Comparison of ENCODE assay signal across 10 cellular contexts in the genomic region with DNA sequence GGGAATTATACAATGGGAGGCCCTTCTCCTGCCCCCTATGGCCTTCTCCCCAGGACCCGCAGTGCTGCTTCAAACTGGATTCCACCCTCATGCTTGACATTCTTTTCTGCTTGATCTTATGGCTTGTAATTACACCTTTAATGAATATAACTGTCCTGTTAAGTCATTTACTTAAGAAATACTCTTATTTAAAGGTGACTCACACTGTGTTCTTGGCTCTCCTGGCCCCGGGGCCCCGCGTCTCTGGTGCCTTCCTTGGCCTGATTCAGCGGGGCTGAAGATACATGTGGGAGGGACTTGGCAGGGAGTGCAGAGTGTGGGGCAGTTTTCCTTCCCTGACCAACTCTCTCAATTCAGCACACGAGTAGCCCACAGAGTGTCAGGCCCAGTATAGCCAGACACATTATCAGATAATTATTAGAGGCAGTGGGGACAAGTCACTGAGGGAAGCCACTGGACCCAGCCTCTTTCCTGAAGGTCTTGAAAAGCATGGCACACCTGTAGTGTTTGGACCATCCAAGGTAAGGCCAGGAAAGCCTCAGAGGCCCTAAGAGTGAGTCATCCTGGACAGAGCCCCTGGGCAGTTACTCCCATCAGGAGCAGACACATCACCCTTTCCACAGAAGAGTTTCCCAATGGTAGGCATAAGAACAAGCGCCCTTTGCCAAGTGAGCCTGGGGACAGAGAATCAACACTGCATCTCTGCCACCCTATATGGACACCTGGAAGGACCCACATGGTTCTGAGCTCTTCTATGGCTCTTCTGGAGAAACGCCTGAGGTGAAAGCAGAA.
DNase-seq lines count a peak whose midpoint lies in the region; ATAC-seq, FAIRE-seq and TF ChIP-seq lines count a peak whose summit lies in the region.
"Had no signal": no experiment of that assay in that cellular context is flagged by ENCODE, and none has a peak within 500 bp of the region (broad histone marks: within the 10 kb centered on the region; RNA-seq: fewer than 3 reads in every experiment).

No MANE protein-coding gene starts in this region.

- no peaks in the 10 kb centered on the region for H3K9me3 ChIP-seq in astrocyte (ENCODE audit: insufficient read depth, low read depth, low read length)

- CTCF ChIA-PET in activated CD8-positive, alpha-beta memory T cell treated with anti-CD3 and anti-CD28 coated beads, Interleukin-2, amount 10 ng/mL, durations not matched to agents 7 days and 5 days (lab: Charles Lee): no interaction called here

- H3K36me3 Mint-ChIP-seq in astrocyte (ENCODE audit: low read depth, unreplicated experiment) (peaks cover 5% of the 10 kb centered on the region), type B pancreatic cell (peaks cover 21% of the 10 kb centered on the region)
- H3K36me3 Mint-ChIP-seq in activated CD8-positive, alpha-beta memory T cell treated with anti-CD3 and anti-CD28 coated beads, Interleukin-2, amount 10 ng/mL, durations not matched to agents 7 days and 5 days: no peaks in the 10 kb centered on the region

- no peak for FAIRE-seq in astrocyte (lab: Jason Lieb, UNC)
- FAIRE-seq: HepG2, kidney had no signal

- H3K4me3 Mint-ChIP-seq in astrocyte (ENCODE audit: unreplicated experiment): no peak overlapping the region
- H3K4me3 Mint-ChIP-seq in type B pancreatic cell: no peak overlapping the region
- no peak overlapping the region for H3K4me3 Mint-ChIP-seq in activated CD8-positive, alpha-beta memory T cell treated with anti-CD3 and anti-CD28 coated beads, Interleukin-2, amount 10 ng/mL, durations not matched to agents 7 days and 5 days

- ATAC-seq in HG03196 (IDR thresholded peaks at IDR 0.05; ENCODE audit: unreplicated experiment): no peak
- no peak for ATAC-seq in activated CD8-positive, alpha-beta memory T cell treated with anti-CD3 and anti-CD28 coated beads, Interleukin-2, amount 10 ng/mL, durations not matched to agents 7 days and 5 days
- ATAC-seq: HepG2 had no signal

- H3K4me1 Mint-ChIP-seq in astrocyte (ENCODE audit: low read depth, unreplicated experiment) (peaks cover 20% of the 10 kb centered on the region), type B pancreatic cell (ENCODE audit: unreplicated experiment) (peaks cover 66% of the 10 kb centered on the region)
- no peaks in the 10 kb centered on the region for H3K4me1 Mint-ChIP-seq in activated CD8-positive, alpha-beta memory T cell treated with anti-CD3 and anti-CD28 coated beads, Interleukin-2, amount 10 ng/mL, durations not matched to agents 7 days and 5 days

- no peaks in the 10 kb centered on the region for H3K9me3 Mint-ChIP-seq in astrocyte (ENCODE audit: unreplicated experiment)
- H3K9me3 Mint-ChIP-seq in type B pancreatic cell: no peaks in the 10 kb centered on the region
- no peaks in the 10 kb centered on the region for H3K9me3 Mint-ChIP-seq in activated CD8-positive, alpha-beta memory T cell treated with anti-CD3 and anti-CD28 coated beads, Interleukin-2, amount 10 ng/mL, durations not matched to agents 7 days and 5 days (ENCODE audit: low read depth)

- peaks cover 6% of the 10 kb centered on the region for H3K27me3 Mint-ChIP-seq in astrocyte (ENCODE audit: low read depth, unreplicated experiment)
- no peaks in the 10 kb centered on the region for H3K27me3 Mint-ChIP-seq in type B pancreatic cell
- H3K27me3 Mint-ChIP-seq in activated CD8-positive, alpha-beta memory T cell treated with anti-CD3 and anti-CD28 coated beads, Interleukin-2, amount 10 ng/mL, durations not matched to agents 7 days and 5 days: peaks cover 10% of the 10 kb centered on the region

- peak; percentile 91 for DNase-seq in HPDE6-E6E7 (ENCODE audit: extremely low spot score)
- peak; percentile 74 for DNase-seq in astrocyte (ENCODE audit: low read depth)
- peak; percentile 61 for DNase-seq in kidney epithelial cell (ENCODE audit: low read depth)
- no peak for DNase-seq in type B pancreatic cell (ENCODE audit: extremely low spot score, unreplicated experiment)
- no peak for DNase-seq in activated CD8-positive, alpha-beta memory T cell treated with anti-CD3 and anti-CD28 coated beads, Interleukin-2, amount 10 ng/mL, durations not matched to agents 7 days and 5 days
- no peak for DNase-seq in NCI-H1436 (lab: John Stamatoyannopoulos, UW)
- DNase-seq: kidney had no signal

- H3K9ac ChIP-seq in astrocyte (ENCODE audit: low read length): no peak overlapping the region

- TF ChIP-seq CTCF in astrocyte (IDR thresholded peaks at IDR 0.05; ENCODE audit: insufficient read depth, low read depth, low read length): no peak
- TF ChIP-seq CTCF in kidney epithelial cell (IDR thresholded peaks at IDR 0.05; ENCODE audit: insufficient read depth, low read length, poor library complexity, severe bottlenecking): no peak
- no peak for TF ChIP-seq CTCF in type B pancreatic cell (conservative IDR thresholded peaks at IDR 0.05)

- H3K27me3 ChIP-seq in astrocyte (ENCODE audit: insufficient read depth, low read length) (no peaks in the 10 kb centered on the region), kidney epithelial cell (ENCODE audit: control insufficient read depth, insufficient read depth, low read length) (no peaks in the 10 kb centered on the region)

- H3K79me2 ChIP-seq in astrocyte (ENCODE audit: insufficient read depth, low read length): no peaks in the 10 kb centered on the region

- H3K36me3 ChIP-seq in astrocyte (ENCODE audit: insufficient read depth, low read length): no peaks in the 10 kb centered on the region
- H3K36me3 ChIP-seq in kidney epithelial cell (ENCODE audit: control insufficient read depth, insufficient read depth, low read length): no peaks in the 10 kb centered on the region

- peaks cover 10% of the 10 kb centered on the region for H3K4me1 ChIP-seq in astrocyte (ENCODE audit: insufficient read depth, low read length)

- H4K20me1 ChIP-seq in astrocyte (ENCODE audit: insufficient read depth, low read length): no peaks in the 10 kb centered on the region

- H3K27ac ChIP-seq in astrocyte (ENCODE audit: low read depth, low read length): no peak overlapping the region
- H3K27ac ChIP-seq: coronary artery had no signal

- no peak overlapping the region for H3K4me3 ChIP-seq in astrocyte (ENCODE audit: insufficient read depth, low read depth, low read length)
- no peak overlapping the region for H3K4me3 ChIP-seq in kidney epithelial cell (ENCODE audit: low read depth, low read length)
- H3K4me3 ChIP-seq: coronary artery had no signal

- peak overlapping the region; percentile 37 for H3K4me2 ChIP-seq in astrocyte (ENCODE audit: low read length)

- peak overlapping the region; percentile 12 for H3K27ac Mint-ChIP-seq in astrocyte (ENCODE audit: unreplicated experiment)
- H3K27ac Mint-ChIP-seq in type B pancreatic cell: peak overlapping the region; percentile 23
- no peak overlapping the region for H3K27ac Mint-ChIP-seq in activated CD8-positive, alpha-beta memory T cell treated with anti-CD3 and anti-CD28 coated beads, Interleukin-2, amount 10 ng/mL, durations not matched to agents 7 days and 5 days

- H2AFZ ChIP-seq in astrocyte (ENCODE audit: low read depth, low read length): no peak overlapping the region

Comparison
In these comparisons a context has a peak if more than half of its experiments do, and no peak if none do; other contexts are left out.
1. DNase-seq: peak in HPDE6-E6E7 (single experiment), astrocyte (single experiment) and kidney epithelial cell (single experiment); none in type B pancreatic cell (single experiment), activated CD8-positive, alpha-beta memory T cell treated with anti-CD3 and anti-CD28 coated beads, Interleukin-2, amount 10 ng/mL, durations not matched to agents 7 days and 5 days (single experiment) and NCI-H1436 (single experiment).